ENCODE assay signal across 8 cellular contexts in the genomic region with DNA sequence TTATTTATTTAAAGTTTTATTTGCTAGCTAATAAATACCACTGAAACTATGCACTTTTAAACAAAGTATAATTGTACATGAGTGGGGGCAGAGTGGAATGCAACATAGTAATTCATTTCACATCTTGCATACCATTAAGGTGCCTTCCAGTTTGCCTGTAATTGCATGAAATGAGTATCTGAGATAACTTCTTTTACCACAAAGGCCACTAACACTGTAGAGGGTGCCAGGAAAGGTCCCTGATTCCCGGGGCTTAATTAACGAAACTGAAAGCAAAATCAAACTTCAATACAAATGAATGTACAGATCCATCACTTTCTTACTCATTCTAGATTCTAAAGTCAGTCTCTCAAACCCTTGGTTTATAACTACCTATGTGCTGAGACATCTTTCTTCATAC. TPM values are rescaled to one million over a fixed set of nuclear protein-coding genes. Genes with fewer than 3 reads are reported as not detected.
DNase-seq lines count a peak whose midpoint lies in the region; ATAC-seq and TF ChIP-seq lines count a peak whose summit lies in the region.

No MANE protein-coding gene starts in this region.

- peaks cover 21% of the 10 kb centered on the region for H3K79me2 ChIP-seq in neural progenitor cell (ENCODE audit: low read depth)

- no peaks in the 10 kb centered on the region for H4K20me1 ChIP-seq in neural progenitor cell (ENCODE audit: low read depth)

- H3K9ac ChIP-seq in neural progenitor cell: no peak overlapping the region

- peak; percentile 29 for ATAC-seq in HG02571 (IDR thresholded peaks at IDR 0.05; ENCODE audit: unreplicated experiment)
- no peak for ATAC-seq in body of pancreas

- in situ Hi-C loops in astrocyte of the spinal cord (cut with HindIII; ENCODE audit: low sequenced_read_pairs): no loop called here

- H3K27me3 Mint-ChIP-seq in neural progenitor cell (ENCODE audit: insufficient read depth, low read depth): peaks cover 2% of the 10 kb centered on the region

- H3K36me3 ChIP-seq in neural progenitor cell: no peaks in the 10 kb centered on the region
- no peaks in the 10 kb centered on the region for H3K36me3 ChIP-seq in body of pancreas (replicated peaks in 1 of 2; ENCODE audit: insufficient read depth in 1 of 2, low read depth in 2 of 2)

- H3K9me3 ChIP-seq in neural progenitor cell (ENCODE audit: low read depth) (no peaks in the 10 kb centered on the region), body of pancreas (no peaks in the 10 kb centered on the region)

- TF ChIP-seq CTCF in astrocyte of the spinal cord (IDR thresholded peaks at IDR 0.05; ENCODE audit: low read depth, low read length) (no peak), neural progenitor cell (IDR thresholded peaks at IDR 0.05) (no peak), body of pancreas (IDR thresholded peaks at IDR 0.05) (no peak)

- intact Hi-C loops in body of pancreas (cut with DNase I): no loop called here

- peak; percentile 60 for DNase-seq in activated CD4-positive, alpha-beta T cell treated with anti-CD3 and anti-CD28 coated beads for 48 hours
- DNase-seq in activated CD4-positive, alpha-beta T cell treated with anti-CD3 and anti-CD28 coated beads, Interleukin-2, amount 50 U/mL, for 1 hour: no peak
- DNase-seq in NCI-H146 treated with DMSO at 0.1 percent for 48 hours (lab: John Stamatoyannopoulos, UW; ENCODE audit: unreplicated experiment): peak; percentile 47
- peak; percentile 22 for DNase-seq in astrocyte of the spinal cord (ENCODE audit: low read depth, low spot score)
- no peak for DNase-seq in neural progenitor cell (ENCODE audit: low spot score)
- DNase-seq in cerebellar cortex (ENCODE audit: low spot score): no peak
- no peak for DNase-seq in body of pancreas

- peaks cover 12% of the 10 kb centered on the region for H3K4me1 ChIP-seq in neural progenitor cell
- no peaks in the 10 kb centered on the region for H3K4me1 ChIP-seq in body of pancreas

- H3K27me3 ChIP-seq in neural progenitor cell (peaks cover 40% of the 10 kb centered on the region), body of pancreas (no peaks in the 10 kb centered on the region)

- no peak for TF ChIP-seq POLR2A in body of pancreas (IDR thresholded peaks at IDR 0.05)

- H3K27ac ChIP-seq in neural progenitor cell (no peak overlapping the region), body of pancreas (peak overlapping the region in 2 of 4 donors; percentile 25 to 86)

- H3K4me2 ChIP-seq in neural progenitor cell: peak overlapping the region; percentile 95

- peaks cover 12% of the 10 kb centered on the region for H3K4me1 Mint-ChIP-seq in neural progenitor cell

- H3K9me3 Mint-ChIP-seq in neural progenitor cell: peaks cover 3% of the 10 kb centered on the region

- H2AFZ ChIP-seq in neural progenitor cell (replicated peaks): no peak overlapping the region

- WGBS in body of pancreas, 2 donors: 27 to 41% methylated on average over 2 of the region's 2 CpGs

- H3K4me3 Mint-ChIP-seq in neural progenitor cell: peak overlapping the region; percentile 76

- peak overlapping the region; percentile 11 for H3K4me3 ChIP-seq in astrocyte of the spinal cord (ENCODE audit: low read depth, low read length)
- no peak overlapping the region for H3K4me3 ChIP-seq in neural progenitor cell
- H3K4me3 ChIP-seq in body of pancreas: no peak overlapping the region

- peaks cover 3% of the 10 kb centered on the region for H3F3A ChIP-seq in neural progenitor cell (ENCODE audit: low read depth)

- H3K36me3 Mint-ChIP-seq in neural progenitor cell: no peaks in the 10 kb centered on the region

- H3K27ac Mint-ChIP-seq in neural progenitor cell: no peak overlapping the region

RNA-seq across cellular contexts. Expression of gene CD47, which starts 2.1 kb away (rescaled TPM):
- 81.3 and 102 TPM in 2 replicates for total RNA-seq in neural progenitor cell (ENCODE audit: low replicate concordance)
- 10 to 100 TPM; 34.3 to 51.1 TPM for total RNA-seq in body of pancreas

Comparison
In these comparisons a context has a peak if more than half of its experiments do, and no peak if none do; other contexts are left out.
1. DNase-seq: peak in activated CD4-positive, alpha-beta T cell treated with anti-CD3 and anti-CD28 coated beads for 48 hours (single experiment), NCI-H146 treated with DMSO at 0.1 percent for 48 hours (single experiment) and astrocyte of the spinal cord (single experiment); none in activated CD4-positive, alpha-beta T cell treated with anti-CD3 and anti-CD28 coated beads, Interleukin-2, amount 50 U/mL, for 1 hour (single experiment), neural progenitor cell (single experiment), cerebellar cortex (single experiment) and body of pancreas (0 of 4).